In the genomic region with DNA sequence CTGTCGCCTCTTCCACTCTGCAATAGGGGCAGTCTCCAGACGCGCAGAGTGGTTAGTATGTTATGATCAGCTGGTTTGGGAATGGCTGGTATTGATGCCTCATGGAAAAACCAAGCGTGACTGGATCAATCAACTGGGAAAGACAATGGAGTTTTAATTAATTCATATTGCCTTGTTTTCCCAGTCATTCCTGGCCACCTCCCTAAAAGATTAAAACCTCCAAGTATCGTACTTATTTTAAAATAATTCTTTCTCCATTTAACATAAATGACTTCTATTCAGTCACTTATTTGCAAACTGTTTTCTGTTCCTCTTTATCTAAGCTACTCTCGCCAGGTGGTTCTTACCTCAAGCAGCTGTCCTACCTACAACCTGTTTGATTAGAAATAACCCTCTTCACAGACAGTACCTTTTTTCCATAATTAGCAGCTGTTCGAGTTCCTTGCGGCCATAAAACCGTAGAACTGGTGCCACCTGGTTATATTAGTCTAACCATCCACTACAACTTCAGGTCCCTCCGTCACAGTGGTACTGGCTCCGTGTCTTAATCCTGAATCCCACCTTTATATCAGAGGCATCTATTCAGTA, we compare ENCODE assay signal across 9 cellular contexts. TPM values are rescaled to one million over a fixed set of nuclear protein-coding genes. Genes with fewer than 3 reads are reported as not detected.
DNase-seq lines count a peak whose midpoint lies in the region; ATAC-seq and TF ChIP-seq lines count a peak whose summit lies in the region.
"Had no signal": no experiment of that assay in that cellular context is flagged by ENCODE, and none has a peak within 500 bp of the region (broad histone marks: within the 10 kb centered on the region; RNA-seq: fewer than 3 reads in every experiment).

No MANE protein-coding gene starts in this region.

- H3K9me3 ChIP-seq in psoas muscle: no peaks in the 10 kb centered on the region

- TF ChIP-seq CTCF in epithelial cell of esophagus (IDR thresholded peaks at IDR 0.05; ENCODE audit: insufficient read depth, low read depth, low read length, missing control alignments) (no peak), psoas muscle (IDR thresholded peaks at IDR 0.05) (no peak)

- H3K27ac Mint-ChIP-seq in activated naive CD4-positive, alpha-beta T cell treated with anti-CD3 and anti-CD28 coated beads, Interleukin-2, amount 50 U/mL, for 24 hours: no peak overlapping the region

- 10 to 18% (median 15%) methylated on average over 11 of the region's 11 CpGs for WGBS in psoas muscle, 3 donors

- peaks cover 7% of the 10 kb centered on the region for H3K4me1 ChIP-seq in psoas muscle

- no peak for DNase-seq in activated naive CD4-positive, alpha-beta T cell treated with anti-CD3 and anti-CD28 coated beads, Interleukin-2, amount 50 U/mL, for 16 hours
- DNase-seq in NCI-H748 (lab: John Stamatoyannopoulos, UW; ENCODE audit: unreplicated experiment): peak; percentile 82
- peak; percentile 2 for DNase-seq in epithelial cell of esophagus (ENCODE audit: low read depth)
- no peak for DNase-seq in psoas muscle
- DNase-seq in mucosa of gallbladder (ENCODE audit: low spot score): no peak
- no peak for DNase-seq in NCI-H1048 (lab: John Stamatoyannopoulos, UW)

- H3K27ac ChIP-seq in psoas muscle: no peak overlapping the region

- intact Hi-C loops in psoas muscle (cut with DNase I): no loop called here

- H3K4me1 Mint-ChIP-seq in activated naive CD4-positive, alpha-beta T cell treated with anti-CD3 and anti-CD28 coated beads, Interleukin-2, amount 50 U/mL, for 24 hours: peaks cover 12% of the 10 kb centered on the region

- peak overlapping the region; percentile 73 for H3K4me3 ChIP-seq in epithelial cell of esophagus (ENCODE audit: low read length)
- peak overlapping the region; percentile 63 for H3K4me3 ChIP-seq in psoas muscle

- H3K4me3 Mint-ChIP-seq in activated naive CD4-positive, alpha-beta T cell treated with anti-CD3 and anti-CD28 coated beads, Interleukin-2, amount 50 U/mL, for 24 hours: peak overlapping the region; percentile 57

- peaks cover 0 to 16% (median 3%) of the 10 kb centered on the region in 3 donors for H3K27me3 ChIP-seq in psoas muscle (ENCODE audit: insufficient read depth in 3 of 3, low read length in 2 of 3)

- H3K27me3 Mint-ChIP-seq in activated naive CD4-positive, alpha-beta T cell treated with anti-CD3 and anti-CD28 coated beads, Interleukin-2, amount 50 U/mL, for 24 hours: peaks cover 37% of the 10 kb centered on the region

- no peaks in the 10 kb centered on the region for H3K9me3 Mint-ChIP-seq in activated naive CD4-positive, alpha-beta T cell treated with anti-CD3 and anti-CD28 coated beads, Interleukin-2, amount 50 U/mL, for 24 hours

- peak; percentile 68 for ATAC-seq in HG02763 (IDR thresholded peaks at IDR 0.05; ENCODE audit: unreplicated experiment)
- ATAC-seq in psoas muscle: peak in 2 of 4 donors; percentile 22 to 41

- no peaks in the 10 kb centered on the region for H3K36me3 ChIP-seq in psoas muscle (ENCODE audit: insufficient read depth in 1 of 2, low read depth in 1 of 2)

- H3K36me3 Mint-ChIP-seq in activated naive CD4-positive, alpha-beta T cell treated with anti-CD3 and anti-CD28 coated beads, Interleukin-2, amount 50 U/mL, for 24 hours: no peaks in the 10 kb centered on the region

RNA-seq across cellular contexts. Expression of a gene that starts 0.9 kb away (rescaled TPM):
- under 1 TPM; 0.11 to 0.36 (median 0.21) TPM for total RNA-seq in psoas muscle
- polyA plus RNA-seq in psoas muscle: under 1 TPM; 0.07 to 0.35 (median 0.23) TPM
- total RNA-seq in mucosa of gallbladder: 1.5 TPM

RNA-seq across cellular contexts. Expression of a gene that starts 6.3 kb away (rescaled TPM):
- total RNA-seq in psoas muscle (not detected), mucosa of gallbladder (not detected)
- polyA plus RNA-seq in psoas muscle: not detected
- total RNA-seq: lung microvascular endothelial cell had no signal

RNA-seq across cellular contexts. Expression of a gene that starts 34.8 kb away (rescaled TPM):
- not detected for total RNA-seq in psoas muscle
- not detected for polyA plus RNA-seq in psoas muscle
- not detected for total RNA-seq in mucosa of gallbladder
- total RNA-seq: lung microvascular endothelial cell had no signal

RNA-seq across cellular contexts. Expression of a gene that starts 50.7 kb away (rescaled TPM):
- not detected for total RNA-seq in psoas muscle
- polyA plus RNA-seq in psoas muscle: not detected
- total RNA-seq in mucosa of gallbladder: not detected
- total RNA-seq: lung microvascular endothelial cell had no signal

Comparison
In these comparisons a context has a peak if more than half of its experiments do, and no peak if none do; other contexts are left out.
1. DNase-seq: peak in NCI-H748 (single experiment) and epithelial cell of esophagus (single experiment); none in activated naive CD4-positive, alpha-beta T cell treated with anti-CD3 and anti-CD28 coated beads, Interleukin-2, amount 50 U/mL, for 16 hours (single experiment), psoas muscle (0 of 2), mucosa of gallbladder (single experiment) and NCI-H1048 (single experiment).